In the genomic region with DNA sequence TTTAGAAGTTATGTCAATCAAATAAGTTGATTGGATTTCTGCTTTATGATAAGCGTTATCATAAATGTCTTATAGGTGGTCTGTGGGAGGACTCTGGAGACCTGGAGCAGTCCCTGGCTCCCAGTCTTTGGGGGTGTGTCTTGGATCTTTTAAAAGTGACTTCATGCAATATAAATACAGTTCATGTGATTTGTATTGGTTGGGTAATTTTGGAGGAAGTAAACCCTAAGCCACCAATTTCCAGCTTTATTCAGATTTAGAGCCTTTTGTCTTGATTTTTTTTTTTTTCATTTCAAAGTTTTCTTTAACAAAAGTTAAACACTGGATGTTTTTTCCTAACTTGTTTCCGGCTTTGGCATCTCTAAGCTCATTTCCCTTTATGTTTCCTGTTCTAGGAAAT, we compare ENCODE assay signal across 1 cellular context.
TF ChIP-seq lines count a peak whose summit lies in the region.

No MANE protein-coding gene starts in this region.

TF ChIP-seq in WTC11, 78 proteins besides CTCF, POLR2A, EP300 and RAD21:
- TF ChIP-seq ARID4B (CRISPR knock-in tag; IDR thresholded peaks at IDR 0.05; ENCODE audit: borderline replicate concordance), result no peak
- no peak for TF ChIP-seq ZNF138 (CRISPR knock-in tag; conservative IDR thresholded peaks at IDR 0.05)
- TF ChIP-seq RORB (CRISPR knock-in tag; IDR thresholded peaks at IDR 0.05), result no peak
- no peak for TF ChIP-seq ETV6 (CRISPR knock-in tag; IDR thresholded peaks at IDR 0.05)
- no peak for TF ChIP-seq ZNF121 (CRISPR knock-in tag; IDR thresholded peaks at IDR 0.05)
- TF ChIP-seq OVOL2 (CRISPR knock-in tag; IDR thresholded peaks at IDR 0.05; ENCODE audit: borderline replicate concordance), result no peak
- no peak for TF ChIP-seq ZNF317 (CRISPR knock-in tag; IDR thresholded peaks at IDR 0.05; ENCODE audit: borderline replicate concordance, low read depth)
- no peak for TF ChIP-seq NFATC4 (CRISPR knock-in tag; IDR thresholded peaks at IDR 0.05)
- TF ChIP-seq ZNF423 (CRISPR knock-in tag; IDR thresholded peaks at IDR 0.05), result no peak
- TF ChIP-seq, protein P1, sequence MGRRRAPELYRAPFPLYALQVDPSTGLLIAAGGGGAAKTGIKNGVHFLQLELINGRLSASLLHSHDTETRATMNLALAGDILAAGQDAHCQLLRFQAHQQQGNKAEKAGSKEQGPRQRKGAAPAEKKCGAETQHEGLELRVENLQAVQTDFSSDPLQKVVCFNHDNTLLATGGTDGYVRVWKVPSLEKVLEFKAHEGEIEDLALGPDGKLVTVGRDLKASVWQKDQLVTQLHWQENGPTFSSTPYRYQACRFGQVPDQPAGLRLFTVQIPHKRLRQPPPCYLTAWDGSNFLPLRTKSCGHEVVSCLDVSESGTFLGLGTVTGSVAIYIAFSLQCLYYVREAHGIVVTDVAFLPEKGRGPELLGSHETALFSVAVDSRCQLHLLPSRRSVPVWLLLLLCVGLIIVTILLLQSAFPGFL (CRISPR knock-in tag; IDR thresholded peaks at IDR 0.05; ENCODE audit: borderline replicate concordance), result no peak
- TF ChIP-seq, protein P2, sequence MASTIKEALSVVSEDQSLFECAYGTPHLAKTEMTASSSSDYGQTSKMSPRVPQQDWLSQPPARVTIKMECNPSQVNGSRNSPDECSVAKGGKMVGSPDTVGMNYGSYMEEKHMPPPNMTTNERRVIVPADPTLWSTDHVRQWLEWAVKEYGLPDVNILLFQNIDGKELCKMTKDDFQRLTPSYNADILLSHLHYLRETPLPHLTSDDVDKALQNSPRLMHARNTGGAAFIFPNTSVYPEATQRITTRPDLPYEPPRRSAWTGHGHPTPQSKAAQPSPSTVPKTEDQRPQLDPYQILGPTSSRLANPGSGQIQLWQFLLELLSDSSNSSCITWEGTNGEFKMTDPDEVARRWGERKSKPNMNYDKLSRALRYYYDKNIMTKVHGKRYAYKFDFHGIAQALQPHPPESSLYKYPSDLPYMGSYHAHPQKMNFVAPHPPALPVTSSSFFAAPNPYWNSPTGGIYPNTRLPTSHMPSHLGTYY (CRISPR knock-in tag; IDR thresholded peaks at IDR 0.05), result no peak
- TF ChIP-seq, protein P3, sequence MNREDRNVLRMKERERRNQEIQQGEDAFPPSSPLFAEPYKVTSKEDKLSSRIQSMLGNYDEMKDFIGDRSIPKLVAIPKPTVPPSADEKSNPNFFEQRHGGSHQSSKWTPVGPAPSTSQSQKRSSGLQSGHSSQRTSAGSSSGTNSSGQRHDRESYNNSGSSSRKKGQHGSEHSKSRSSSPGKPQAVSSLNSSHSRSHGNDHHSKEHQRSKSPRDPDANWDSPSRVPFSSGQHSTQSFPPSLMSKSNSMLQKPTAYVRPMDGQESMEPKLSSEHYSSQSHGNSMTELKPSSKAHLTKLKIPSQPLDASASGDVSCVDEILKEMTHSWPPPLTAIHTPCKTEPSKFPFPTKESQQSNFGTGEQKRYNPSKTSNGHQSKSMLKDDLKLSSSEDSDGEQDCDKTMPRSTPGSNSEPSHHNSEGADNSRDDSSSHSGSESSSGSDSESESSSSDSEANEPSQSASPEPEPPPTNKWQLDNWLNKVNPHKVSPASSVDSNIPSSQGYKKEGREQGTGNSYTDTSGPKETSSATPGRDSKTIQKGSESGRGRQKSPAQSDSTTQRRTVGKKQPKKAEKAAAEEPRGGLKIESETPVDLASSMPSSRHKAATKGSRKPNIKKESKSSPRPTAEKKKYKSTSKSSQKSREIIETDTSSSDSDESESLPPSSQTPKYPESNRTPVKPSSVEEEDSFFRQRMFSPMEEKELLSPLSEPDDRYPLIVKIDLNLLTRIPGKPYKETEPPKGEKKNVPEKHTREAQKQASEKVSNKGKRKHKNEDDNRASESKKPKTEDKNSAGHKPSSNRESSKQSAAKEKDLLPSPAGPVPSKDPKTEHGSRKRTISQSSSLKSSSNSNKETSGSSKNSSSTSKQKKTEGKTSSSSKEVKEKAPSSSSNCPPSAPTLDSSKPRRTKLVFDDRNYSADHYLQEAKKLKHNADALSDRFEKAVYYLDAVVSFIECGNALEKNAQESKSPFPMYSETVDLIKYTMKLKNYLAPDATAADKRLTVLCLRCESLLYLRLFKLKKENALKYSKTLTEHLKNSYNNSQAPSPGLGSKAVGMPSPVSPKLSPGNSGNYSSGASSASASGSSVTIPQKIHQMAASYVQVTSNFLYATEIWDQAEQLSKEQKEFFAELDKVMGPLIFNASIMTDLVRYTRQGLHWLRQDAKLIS (CRISPR knock-in tag; IDR thresholded peaks at IDR 0.05; ENCODE audit: borderline replicate concordance), result no peak
- TF ChIP-seq ZNF512 (CRISPR knock-in tag; IDR thresholded peaks at IDR 0.05; ENCODE audit: borderline replicate concordance), result no peak
- TF ChIP-seq ZBTB43 (CRISPR knock-in tag; IDR thresholded peaks at IDR 0.05), result no peak
- no peak for TF ChIP-seq ESRRA (CRISPR knock-in tag; IDR thresholded peaks at IDR 0.05; ENCODE audit: borderline replicate concordance)
- TF ChIP-seq, protein P4, sequence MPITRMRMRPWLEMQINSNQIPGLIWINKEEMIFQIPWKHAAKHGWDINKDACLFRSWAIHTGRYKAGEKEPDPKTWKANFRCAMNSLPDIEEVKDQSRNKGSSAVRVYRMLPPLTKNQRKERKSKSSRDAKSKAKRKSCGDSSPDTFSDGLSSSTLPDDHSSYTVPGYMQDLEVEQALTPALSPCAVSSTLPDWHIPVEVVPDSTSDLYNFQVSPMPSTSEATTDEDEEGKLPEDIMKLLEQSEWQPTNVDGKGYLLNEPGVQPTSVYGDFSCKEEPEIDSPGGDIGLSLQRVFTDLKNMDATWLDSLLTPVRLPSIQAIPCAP (CRISPR knock-in tag; IDR thresholded peaks at IDR 0.05), result no peak
